In genomic region chr4:17770845-17771244, GRCh38 we compare ENCODE assay signal across 25 cellular contexts. TPM values are rescaled to one million over a fixed set of nuclear protein-coding genes. Genes with fewer than 3 reads are reported as not detected.
"Had no signal": no experiment of that assay in that cellular context is flagged by ENCODE, and none has a peak within 500 bp of the region (broad histone marks: within the 10 kb centered on the region; RNA-seq: fewer than 3 reads in every experiment).

No MANE protein-coding gene starts in this region.

- FAIRE-seq: islet of Langerhans, pancreas had no signal

- H3K27ac ChIP-seq: lower lobe of right lung, neutrophil, pancreas, sigmoid colon, spleen, thoracic aorta, upper lobe of right lung had no signal

- H3K4me1 ChIP-seq: lower lobe of right lung, pancreas, sigmoid colon, spleen, upper lobe of right lung had no signal

- H3K4me3 ChIP-seq: lower lobe of right lung, pancreas, sigmoid colon, spleen, thoracic aorta, upper lobe of right lung had no signal

- ATAC-seq: activated CD8-positive, alpha-beta T cell treated with anti-CD3 and anti-CD28 coated beads for 36 hours; activated naive CD8-positive, alpha-beta T cell treated with anti-CD3 and anti-CD28 coated beads, Interleukin-2, amount 50 U/mL, for 24 hours; left colon; natural killer cell; pancreas; SK-N-SH treated with all-trans-retinoic acid at 6 μM for 48 hours; stimulated activated memory B cell treated with anti-CD40 and anti-IgM and Interleukin-4, amounts not matched to agents 10 μg/mL and 1 μg/mL and 100 μg/mL, for 72 hours had no signal

- H3K36me3 ChIP-seq: lower lobe of right lung, neutrophil, pancreas, sigmoid colon, spleen, thoracic aorta, upper lobe of right lung had no signal

- H3K9me3 ChIP-seq: lower lobe of right lung, neutrophil, pancreas, thoracic aorta, upper lobe of right lung had no signal

- H3K27me3 ChIP-seq: neutrophil, pancreas, sigmoid colon, upper lobe of right lung had no signal

- DNase-seq: activated CD4-positive, alpha-beta T cell treated with anti-CD3 and anti-CD28 coated beads, Interleukin-2, amount 10 ng/mL, durations not matched to agents 24 days and 14 days; activated CD8-positive, alpha-beta T cell treated with anti-CD3 and anti-CD28 coated beads for 36 hours; activated naive CD4-positive, alpha-beta T cell treated with anti-CD3 and anti-CD28 coated beads, Interleukin-2, amount 10 ng/mL, durations not matched to agents 7 days and 5 days; activated naive CD8-positive, alpha-beta T cell treated with anti-CD3 and anti-CD28 coated beads, Interleukin-2, amount 50 U/mL, for 24 hours; activated T-cell treated with anti-CD3 and anti-CD28 coated beads, Interleukin-2, amount 50 U/mL, for 24 hours; aorta; dermis blood vessel endothelial cell; glutamatergic neuron; hippocampal formation; left colon; natural killer cell; pancreas; sigmoid colon; spleen; stimulated activated CD4-positive, alpha-beta T cell treated with anti-CD3 and anti-CD28 coated beads, Interleukin-4, amount 100 ng/mL, for 4 hours; T-helper 1 cell; T-helper 9 cell; upper lobe of right lung had no signal

RNA-seq across cellular contexts. Expression of gene FAM184B, which starts 10.6 kb away (rescaled TPM):
- total RNA-seq: activated CD4-positive, alpha-beta T cell treated with anti-CD3 and anti-CD28 coated beads, Interleukin-2, amount 10 ng/mL, durations not matched to agents 24 days and 14 days; aorta; dermis blood vessel endothelial cell; fibroblast of villous mesenchyme; pancreas; sigmoid colon; spleen; thoracic aorta had no signal

RNA-seq across cellular contexts. Expression of gene NCAPG, which starts 39.9 kb away (rescaled TPM):
- polyA plus RNA-seq: aorta had no signal
